Comparison of ENCODE assay signal across 14 cellular contexts in genomic region chr9:115018547-115019435, GRCh38.
A peak's percentile ranks its signal among the peaks of the same experiment; 100 is the strongest.
DNase-seq lines count a peak whose midpoint lies in the region; ATAC-seq and TF ChIP-seq lines count a peak whose summit lies in the region.
"Had no signal": no experiment of that assay in that cellular context is flagged by ENCODE, and none has a peak within 500 bp of the region (broad histone marks: within the 10 kb centered on the region; RNA-seq: fewer than 3 reads in every experiment).

No MANE protein-coding gene starts in this region.

- no peaks in the 10 kb centered on the region for H3K36me3 Mint-ChIP-seq in activated CD8-positive, alpha-beta T cell treated with anti-CD3 and anti-CD28 coated beads for 36 hours (ENCODE audit: low read depth)
- H3K36me3 Mint-ChIP-seq in activated CD8-positive, alpha-beta T cell treated with anti-CD3 and anti-CD28 coated beads, Interleukin-2, amount 10 ng/mL, durations not matched to agents 7 days and 5 days (ENCODE audit: low read depth): no peaks in the 10 kb centered on the region

- CTCF ChIA-PET in activated CD8-positive, alpha-beta T cell treated with anti-CD3 and anti-CD28 coated beads for 36 hours (lab: Charles Lee): interaction anchor here (0.9 to 8.5 kb wide), 3 partner anchors 80 to 365 kb away, joined by 3 to 117 read pairs (median 3); partner anchors contain the start of gene TEX48
- CTCF ChIA-PET in activated CD8-positive, alpha-beta T cell treated with anti-CD3 and anti-CD28 coated beads, Interleukin-2, amount 10 ng/mL, durations not matched to agents 7 days and 5 days (lab: Charles Lee): interaction anchor here (1.1 to 9.8 kb wide), 3 partner anchors 29 to 341 kb away, joined by 3 to 145 read pairs (median 138); partner anchors contain the start of gene TEX48

- H3K27me3 ChIP-seq in muscle layer of colon (ENCODE audit: control insufficient read depth in 1 of 2, insufficient read depth in 2 of 2, low read length in 2 of 2) (no peaks in the 10 kb centered on the region), vagina (no peaks in the 10 kb centered on the region)
- H3K27me3 ChIP-seq: gastrocnemius medialis had no signal

- POLR2A ChIA-PET in activated CD8-positive, alpha-beta T cell treated with anti-CD3 and anti-CD28 coated beads for 36 hours (lab: Charles Lee): interaction anchor here (0.8 to 1.2 kb wide), 2 partner anchors 17 to 111 kb away, joined by 3 read pairs; no protein-coding TSS in a partner anchor
- POLR2A ChIA-PET in activated CD8-positive, alpha-beta T cell treated with anti-CD3 and anti-CD28 coated beads, Interleukin-2, amount 10 ng/mL, durations not matched to agents 7 days and 5 days (lab: Charles Lee): no interaction called here

- H3K9me3 Mint-ChIP-seq in activated CD8-positive, alpha-beta T cell treated with anti-CD3 and anti-CD28 coated beads for 36 hours: no peaks in the 10 kb centered on the region
- no peaks in the 10 kb centered on the region for H3K9me3 Mint-ChIP-seq in activated CD8-positive, alpha-beta T cell treated with anti-CD3 and anti-CD28 coated beads, Interleukin-2, amount 10 ng/mL, durations not matched to agents 7 days and 5 days (ENCODE audit: insufficient read depth)

- no peak overlapping the region for H3K9ac ChIP-seq in muscle layer of colon (ENCODE audit: low read length)

- H3K36me3 ChIP-seq in muscle layer of colon (ENCODE audit: insufficient read depth, low read length): peaks cover 32% of the 10 kb centered on the region
- no peaks in the 10 kb centered on the region for H3K36me3 ChIP-seq in vagina
- H3K36me3 ChIP-seq: gastrocnemius medialis had no signal

- no peak for TF ChIP-seq CTCF in activated CD8-positive, alpha-beta T cell treated with anti-CD3 and anti-CD28 coated beads for 36 hours (IDR thresholded peaks at IDR 0.05)
- TF ChIP-seq CTCF in cardiac fibroblast (IDR thresholded peaks at IDR 0.05; ENCODE audit: low read depth, low read length) (no peak), vagina (IDR thresholded peaks at IDR 0.05) (no peak)

- no peak overlapping the region for H3K4me3 ChIP-seq in cardiac fibroblast (replicated peaks in 1 of 2; ENCODE audit: low read depth in 2 of 2, low read length in 2 of 2)
- no peak overlapping the region for H3K4me3 ChIP-seq in muscle layer of colon (ENCODE audit: low read depth in 1 of 2, low read length in 2 of 2)
- no peak overlapping the region for H3K4me3 ChIP-seq in vagina
- H3K4me3 ChIP-seq: gastrocnemius medialis, skin epidermis had no signal

- DNase-seq in activated CD8-positive, alpha-beta T cell treated with anti-CD3 and anti-CD28 coated beads for 36 hours: peak; percentile 23
- DNase-seq in activated CD8-positive, alpha-beta T cell treated with anti-CD3 and anti-CD28 coated beads, Interleukin-2, amount 10 ng/mL, durations not matched to agents 7 days and 5 days: no peak
- DNase-seq in cardiac fibroblast (ENCODE audit: low read depth in 2 of 2) (peak; percentile 39 to 70), vagina (ENCODE audit: extremely low spot score in 2 of 2) (no peak), HPDE6-E6E7 (ENCODE audit: extremely low spot score) (no peak)
- DNase-seq in activated CD4-positive, CD25-positive, alpha-beta regulatory T cell treated with anti-CD3 and anti-CD28 coated beads, Interleukin-2, amount 50 U/mL, for 72 hours: no peak
- no peak for DNase-seq in central memory CD4-positive, alpha-beta T cell
- DNase-seq: 8988T, caudate nucleus, gastrocnemius medialis, mammary epithelial cell, NCI-H1092 had no signal

- TF ChIP-seq POLR2A in vagina (IDR thresholded peaks at IDR 0.05): no peak

- H3K9me3 ChIP-seq in muscle layer of colon (ENCODE audit: low read length) (no peaks in the 10 kb centered on the region), vagina (no peaks in the 10 kb centered on the region)
- H3K9me3 ChIP-seq: gastrocnemius medialis had no signal

- H3K4me1 ChIP-seq in muscle layer of colon (ENCODE audit: insufficient read depth, low read length) (peaks cover 43% of the 10 kb centered on the region), vagina (no peaks in the 10 kb centered on the region)
- H3K4me1 ChIP-seq: gastrocnemius medialis had no signal

- H3K27ac ChIP-seq in muscle layer of colon (ENCODE audit: low read depth, low read length) (peak overlapping the region; percentile 79), vagina (peak overlapping the region; percentile 56)
- H3K27ac ChIP-seq: gastrocnemius medialis had no signal

- peaks cover 16% of the 10 kb centered on the region for H3K4me1 Mint-ChIP-seq in activated CD8-positive, alpha-beta T cell treated with anti-CD3 and anti-CD28 coated beads for 36 hours (ENCODE audit: low read depth)
- H3K4me1 Mint-ChIP-seq in activated CD8-positive, alpha-beta T cell treated with anti-CD3 and anti-CD28 coated beads, Interleukin-2, amount 10 ng/mL, durations not matched to agents 7 days and 5 days (ENCODE audit: low read depth): peaks cover 28% of the 10 kb centered on the region

- no peaks in the 10 kb centered on the region for H3K27me3 Mint-ChIP-seq in activated CD8-positive, alpha-beta T cell treated with anti-CD3 and anti-CD28 coated beads for 36 hours
- H3K27me3 Mint-ChIP-seq in activated CD8-positive, alpha-beta T cell treated with anti-CD3 and anti-CD28 coated beads, Interleukin-2, amount 10 ng/mL, durations not matched to agents 7 days and 5 days (ENCODE audit: low read depth): peaks cover 2% of the 10 kb centered on the region

- ATAC-seq in activated CD8-positive, alpha-beta T cell treated with anti-CD3 and anti-CD28 coated beads for 36 hours: peak; percentile 34
- no peak for ATAC-seq in activated CD8-positive, alpha-beta T cell treated with anti-CD3 and anti-CD28 coated beads, Interleukin-2, amount 10 ng/mL, durations not matched to agents 7 days and 5 days
- ATAC-seq: gastrocnemius medialis had no signal

- no peak overlapping the region for H3K27ac Mint-ChIP-seq in activated CD8-positive, alpha-beta T cell treated with anti-CD3 and anti-CD28 coated beads for 36 hours
- no peak overlapping the region for H3K27ac Mint-ChIP-seq in activated CD8-positive, alpha-beta T cell treated with anti-CD3 and anti-CD28 coated beads, Interleukin-2, amount 10 ng/mL, durations not matched to agents 7 days and 5 days

- H3K4me3 Mint-ChIP-seq in activated CD8-positive, alpha-beta T cell treated with anti-CD3 and anti-CD28 coated beads for 36 hours: no peak overlapping the region
- H3K4me3 Mint-ChIP-seq in activated CD8-positive, alpha-beta T cell treated with anti-CD3 and anti-CD28 coated beads, Interleukin-2, amount 10 ng/mL, durations not matched to agents 7 days and 5 days: no peak overlapping the region

- intact Hi-C loops in activated CD8-positive, alpha-beta T cell treated with anti-CD3 and anti-CD28 coated beads for 36 hours (cut with micrococcal nuclease): no loop called here
- intact Hi-C loops in vagina (cut with DNase I): loop anchor here (10.0 kb wide), 2 partner anchors 84 to 604 kb away; partner anchors contain the start of gene TNFSF8

Comparison
In these comparisons a context has a peak if more than half of its experiments do, and no peak if none do; other contexts are left out.
1. DNase-seq: peak in activated CD8-positive, alpha-beta T cell treated with anti-CD3 and anti-CD28 coated beads for 36 hours (single experiment) and cardiac fibroblast (2 of 2); none in activated CD8-positive, alpha-beta T cell treated with anti-CD3 and anti-CD28 coated beads, Interleukin-2, amount 10 ng/mL, durations not matched to agents 7 days and 5 days (single experiment), vagina (0 of 2), activated CD4-positive, CD25-positive, alpha-beta regulatory T cell treated with anti-CD3 and anti-CD28 coated beads, Interleukin-2, amount 50 U/mL, for 72 hours (single experiment), HPDE6-E6E7 (single experiment) and central memory CD4-positive, alpha-beta T cell (single experiment).